8 cellular contexts compared by ENCODE assay signal in the genomic region with DNA sequence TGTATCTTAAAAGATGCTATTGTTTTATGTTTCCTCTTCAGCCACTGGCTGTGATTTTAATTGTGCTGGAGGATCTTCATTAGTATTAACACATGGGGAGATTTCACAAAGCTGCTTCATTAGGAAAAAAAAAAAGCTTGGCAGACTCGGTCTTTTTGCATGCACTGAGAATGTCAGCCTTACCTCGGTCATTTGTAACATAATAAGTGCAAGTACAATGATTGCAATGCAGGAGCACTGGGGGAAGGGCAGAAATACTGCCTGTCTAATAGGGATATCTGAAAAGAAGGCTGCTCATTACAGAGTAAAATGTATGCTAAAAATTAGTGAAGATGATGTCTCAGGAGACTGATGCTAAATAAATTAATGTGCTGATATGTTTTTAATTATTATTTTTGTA. TPM values are rescaled to one million over a fixed set of nuclear protein-coding genes. Genes with fewer than 3 reads are reported as not detected.
DNase-seq lines count a peak whose midpoint lies in the region; ATAC-seq, FAIRE-seq and TF ChIP-seq lines count a peak whose summit lies in the region.

No MANE protein-coding gene starts in this region.

- 17 to 28% (median 18%) methylated on average over 2 of the region's 2 CpGs for WGBS in small intestine, 3 donors
- WGBS in lower leg skin, 2 donors, result 14 to 16% methylated on average over 2 of the region's 2 CpGs

- no peak for TF ChIP-seq POLR2A in lower leg skin (IDR thresholded peaks at IDR 0.05)

- H3K4me3 ChIP-seq in fibroblast of villous mesenchyme (ENCODE audit: low read depth, low read length) (no peak overlapping the region), small intestine (ENCODE audit: low read depth in 1 of 2, low read length in 2 of 2) (no peak overlapping the region), lower leg skin (ENCODE audit: low read depth, poor library complexity, severe bottlenecking) (no peak overlapping the region)

- H3K4me1 ChIP-seq in small intestine (ENCODE audit: control insufficient read depth in 2 of 2, insufficient read depth in 1 of 2, low read depth in 1 of 2, low read length in 1 of 2), result peaks cover 0 to 1% of the 10 kb centered on the region in 2 donors

- peak overlapping the region in 1 of 2 donors; percentile 31 for H3K27ac ChIP-seq in small intestine (ENCODE audit: low read depth in 1 of 2, low read length in 1 of 2)

- FAIRE-seq in small intestine (lab: Jason Lieb, UNC), result no peak

- TF ChIP-seq CTCF in fibroblast of villous mesenchyme (IDR thresholded peaks at IDR 0.05; ENCODE audit: insufficient read depth, low read depth, low read length) (no peak), lower leg skin (IDR thresholded peaks at IDR 0.05) (no peak)

- ATAC-seq in HG03469 (IDR thresholded peaks at IDR 0.05; ENCODE audit: unreplicated experiment), result no peak

- DNase-seq in HuH-7 (ENCODE audit: low spot score), result peak; percentile 45
- DNase-seq in NOMO-1 treated with DMSO at 0.1 percent for 48 hours (lab: John Stamatoyannopoulos, UW; ENCODE audit: unreplicated experiment), result peak; percentile 72
- peak; percentile 16 for DNase-seq in fibroblast of villous mesenchyme (ENCODE audit: low read depth)
- DNase-seq in small intestine, result peak; percentile 63
- no peak for DNase-seq in lower leg skin (ENCODE audit: low spot score in 2 of 2)
- DNase-seq in Kasumi-1 (lab: John Stamatoyannopoulos, UW), result no peak
- no peak for DNase-seq in activated gamma-delta T cell treated with Interleukin-2 at 50 U/mL for 16 hours

- no peaks in the 10 kb centered on the region for H3K9me3 ChIP-seq in small intestine (ENCODE audit: control insufficient read depth, low read depth)

- intact Hi-C loops in lower leg skin (cut with DNase I; ENCODE audit: low total_unique reads), result no loop called here

- H3K27me3 ChIP-seq in small intestine (ENCODE audit: control insufficient read depth in 2 of 2, insufficient read depth in 2 of 2, low read length in 2 of 2), result no peaks in the 10 kb centered on the region

- H3K36me3 ChIP-seq in small intestine (ENCODE audit: control insufficient read depth in 2 of 2, insufficient read depth in 2 of 2, low read length in 2 of 2), result no peaks in the 10 kb centered on the region

RNA-seq across cellular contexts. Expression of gene BAZ2B, which starts 1.3 kb away (rescaled TPM):
- total RNA-seq in fibroblast of villous mesenchyme, result 49.9 and 63.5 TPM in 2 replicates
- polyA plus RNA-seq in small intestine, result 10 to 100 TPM; 12.2 to 16.3 (median 15.7) TPM
- 10 to 100 TPM; 46.8 to 72.8 (median 53.4) TPM for total RNA-seq in lower leg skin

Comparison
In these comparisons a context has a peak if more than half of its experiments do, and no peak if none do; other contexts are left out.
1. DNase-seq: peak in HuH-7 (single experiment), NOMO-1 treated with DMSO at 0.1 percent for 48 hours (single experiment), fibroblast of villous mesenchyme (single experiment) and small intestine (single experiment); none in lower leg skin (0 of 2), Kasumi-1 (0 of 2) and activated gamma-delta T cell treated with Interleukin-2 at 50 U/mL for 16 hours (single experiment).